19 cellular contexts compared by ENCODE assay signal in genomic region chr5:67163863-67164595, GRCh38. TPM values are rescaled to one million over a fixed set of nuclear protein-coding genes. Genes with fewer than 3 reads are reported as not detected.
DNase-seq lines count a peak whose midpoint lies in the region; ATAC-seq and TF ChIP-seq lines count a peak whose summit lies in the region.
"Had no signal": no experiment of that assay in that cellular context is flagged by ENCODE, and none has a peak within 500 bp of the region (broad histone marks: within the 10 kb centered on the region; RNA-seq: fewer than 3 reads in every experiment).

No MANE protein-coding gene starts in this region.

- no peak for DNase-seq in activated T-cell treated with anti-CD3 and anti-CD28 coated beads, Interleukin-2, amount 50 U/mL, for 24 hours
- DNase-seq in activated T-cell treated with anti-CD3 and anti-CD28 coated beads, Interleukin-2, amount 50 U/mL, for 48 hours = no peak
- peak; percentile 17 for DNase-seq in GM13976 (ENCODE audit: low spot score)
- DNase-seq in activated naive CD8-positive, alpha-beta T cell treated with anti-CD3 and anti-CD28 coated beads for 36 hours = no peak
- no peak for DNase-seq in natural killer cell
- DNase-seq in SJCRH30 = no peak
- no peak for DNase-seq in SIG-M5 (lab: John Stamatoyannopoulos, UW)
- DNase-seq: ACHN; activated B cell treated with CpG ODN at 0.5 μM for 24 hours; activated CD8-positive, alpha-beta memory T cell treated with anti-CD3 and anti-CD28 coated beads, Interleukin-2, amount 50 U/mL, for 4 hours; DMS53; GM23248; hippocampal formation; NCI-H1417; NCI-H526; stimulated activated naive CD4-positive, alpha-beta T cell treated with Interleukin-2 at 50 U/mL for 16 hours; trophoblast cell had no signal

- H3K9me3 Mint-ChIP-seq in activated T-cell treated with anti-CD3 and anti-CD28 coated beads, Interleukin-2, amount 50 U/mL, for 24 hours = no peaks in the 10 kb centered on the region
- no peaks in the 10 kb centered on the region for H3K9me3 Mint-ChIP-seq in activated naive CD8-positive, alpha-beta T cell treated with anti-CD3 and anti-CD28 coated beads for 36 hours
- H3K9me3 Mint-ChIP-seq in natural killer cell = no peaks in the 10 kb centered on the region
- H3K9me3 Mint-ChIP-seq: activated B cell treated with CpG ODN at 0.5 μM for 24 hours had no signal

- H3K4me1 Mint-ChIP-seq in activated T-cell treated with anti-CD3 and anti-CD28 coated beads, Interleukin-2, amount 50 U/mL, for 24 hours (ENCODE audit: low read depth) = peaks cover 78% of the 10 kb centered on the region
- peaks cover 56% of the 10 kb centered on the region for H3K4me1 Mint-ChIP-seq in activated naive CD8-positive, alpha-beta T cell treated with anti-CD3 and anti-CD28 coated beads for 36 hours
- peaks cover 56 to 73% of the 10 kb centered on the region in 2 donors for H3K4me1 Mint-ChIP-seq in natural killer cell

- H3K4me3 Mint-ChIP-seq in activated T-cell treated with anti-CD3 and anti-CD28 coated beads, Interleukin-2, amount 50 U/mL, for 24 hours = peak overlapping the region; percentile 31
- peak overlapping the region; percentile 50 for H3K4me3 Mint-ChIP-seq in activated naive CD8-positive, alpha-beta T cell treated with anti-CD3 and anti-CD28 coated beads for 36 hours
- peak overlapping the region; percentile 90 for H3K4me3 Mint-ChIP-seq in natural killer cell
- H3K4me3 Mint-ChIP-seq: activated B cell treated with CpG ODN at 0.5 μM for 24 hours had no signal

- no peaks in the 10 kb centered on the region for H3K36me3 ChIP-seq in SJCRH30

- no peaks in the 10 kb centered on the region for H3K27me3 ChIP-seq in SJCRH30

- H3K9me3 ChIP-seq in SJCRH30 (replicated peaks) = no peaks in the 10 kb centered on the region

- ATAC-seq in natural killer cell (no peak), GM21390 (IDR thresholded peaks at IDR 0.05; ENCODE audit: unreplicated experiment) (no peak)

- TF ChIP-seq CTCF in GM13976 (IDR thresholded peaks at IDR 0.05; ENCODE audit: borderline replicate concordance, control extremely low read depth, extremely low read depth, insufficient read depth, missing control alignments) (no peak), natural killer cell (IDR thresholded peaks at IDR 0.05) (no peak)

- intact Hi-C loops in natural killer cell (cut with micrococcal nuclease) = loop anchor here (10.0 kb wide), 1 partner anchor 1091 kb away; no protein-coding TSS in a partner anchor

- H3K27ac Mint-ChIP-seq in activated T-cell treated with anti-CD3 and anti-CD28 coated beads, Interleukin-2, amount 50 U/mL, for 24 hours = no peak overlapping the region
- H3K27ac Mint-ChIP-seq in activated naive CD8-positive, alpha-beta T cell treated with anti-CD3 and anti-CD28 coated beads for 36 hours = peak overlapping the region; percentile 56
- peak overlapping the region; percentile 92 to 97 for H3K27ac Mint-ChIP-seq in natural killer cell
- H3K27ac Mint-ChIP-seq: CD14-positive monocyte had no signal

- no peaks in the 10 kb centered on the region for H3K27me3 Mint-ChIP-seq in activated T-cell treated with anti-CD3 and anti-CD28 coated beads, Interleukin-2, amount 50 U/mL, for 24 hours
- H3K27me3 Mint-ChIP-seq in activated naive CD8-positive, alpha-beta T cell treated with anti-CD3 and anti-CD28 coated beads for 36 hours = no peaks in the 10 kb centered on the region
- no peaks in the 10 kb centered on the region for H3K27me3 Mint-ChIP-seq in natural killer cell (ENCODE audit: low read depth in 2 of 2)
- H3K27me3 Mint-ChIP-seq: activated B cell treated with CpG ODN at 0.5 μM for 24 hours had no signal

- H3K27ac ChIP-seq in SJCRH30 = no peak overlapping the region
- H3K27ac ChIP-seq: GM23248 had no signal

- in situ Hi-C loops in GM13976 (cut with MboI; ENCODE audit: low sequenced_read_pairs, unreplicated experiment) = no loop called here

- H3K4me3 ChIP-seq in SJCRH30 = no peak overlapping the region
- H3K4me3 ChIP-seq: GM23248 had no signal

- H3K36me3 Mint-ChIP-seq in activated T-cell treated with anti-CD3 and anti-CD28 coated beads, Interleukin-2, amount 50 U/mL, for 24 hours (ENCODE audit: low read depth) = peaks cover 43% of the 10 kb centered on the region
- H3K36me3 Mint-ChIP-seq in activated naive CD8-positive, alpha-beta T cell treated with anti-CD3 and anti-CD28 coated beads for 36 hours = peaks cover 22% of the 10 kb centered on the region
- H3K36me3 Mint-ChIP-seq in natural killer cell = no peaks in the 10 kb centered on the region

- no peaks in the 10 kb centered on the region for H3K4me1 ChIP-seq in SJCRH30

RNA-seq across cellular contexts. Expression of gene CD180, which starts 32.6 kb away (rescaled TPM):
- total RNA-seq in activated naive CD8-positive, alpha-beta T cell treated with anti-CD3 and anti-CD28 coated beads for 36 hours = under 1 TPM in 1 of 2 experiments, not detected in 1; 0.04 TPM
- total RNA-seq in natural killer cell = 1 to 10 TPM in 2 of 3 donors, under 1 TPM in 1; 0.34 to 1.2 (median 1.1) TPM
- not detected in 2 replicates for total RNA-seq in SJCRH30 (2014; rRNA removed; shearing (Covaris generic))
- total RNA-seq: GM23248 had no signal

Comparison
In these comparisons a context has a peak if more than half of its experiments do, and no peak if none do; other contexts are left out.
1. H3K4me3 Mint-ChIP-seq: peak in every context shown above with its lines; median percentile 90 in natural killer cell; 50 in activated naive CD8-positive, alpha-beta T cell treated with anti-CD3 and anti-CD28 coated beads for 36 hours; 31 in activated T-cell treated with anti-CD3 and anti-CD28 coated beads, Interleukin-2, amount 50 U/mL, for 24 hours.